In the genomic region with DNA sequence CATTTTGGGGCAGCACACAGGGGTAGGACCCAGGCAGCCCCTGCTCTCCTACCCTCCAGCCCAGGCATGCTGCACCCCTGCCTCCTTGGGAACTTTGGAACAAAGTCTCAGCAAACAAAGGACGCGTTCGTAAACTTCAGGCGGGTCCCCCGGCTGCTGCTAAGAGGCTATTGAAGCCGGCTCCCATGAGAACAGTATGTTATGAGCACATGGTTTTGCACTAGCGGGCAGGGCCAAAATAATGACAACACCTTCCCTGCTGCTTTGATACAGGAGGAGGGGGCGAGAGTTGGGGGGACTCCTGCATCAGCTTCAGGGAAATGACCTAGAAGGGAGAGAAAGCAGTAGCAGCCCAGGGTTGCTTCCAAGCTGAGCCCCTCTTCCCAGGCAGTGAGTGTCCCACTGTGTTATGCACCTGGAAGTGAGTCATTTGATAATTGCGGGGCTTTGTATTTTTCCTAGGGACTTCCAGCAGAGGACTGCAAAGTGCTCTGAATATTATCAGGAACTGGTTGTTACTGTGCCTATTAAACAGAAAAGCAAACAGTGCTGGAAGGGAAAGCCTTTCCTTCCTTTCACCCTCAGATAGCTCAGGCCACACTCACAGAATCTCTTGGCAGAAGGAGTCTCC, we compare ENCODE assay signal across 2 cellular contexts.
TF ChIP-seq lines count a peak whose summit lies in the region.

No MANE protein-coding gene starts in this region.

TF ChIP-seq in GM23338, 12 proteins besides CTCF, POLR2A, EP300 and RAD21 (continued from another document):
- no peak for TF ChIP-seq ZNF462 (CRISPR knock-in tag; IDR thresholded peaks at IDR 0.05)
- no peak for TF ChIP-seq EZH2phosphoT487 (IDR thresholded peaks at IDR 0.05; ENCODE audit: unreplicated experiment)
- no peak for TF ChIP-seq CREB1 (CRISPR knock-in tag; IDR thresholded peaks at IDR 0.05; ENCODE audit: low read depth)
- TF ChIP-seq, protein P1, sequence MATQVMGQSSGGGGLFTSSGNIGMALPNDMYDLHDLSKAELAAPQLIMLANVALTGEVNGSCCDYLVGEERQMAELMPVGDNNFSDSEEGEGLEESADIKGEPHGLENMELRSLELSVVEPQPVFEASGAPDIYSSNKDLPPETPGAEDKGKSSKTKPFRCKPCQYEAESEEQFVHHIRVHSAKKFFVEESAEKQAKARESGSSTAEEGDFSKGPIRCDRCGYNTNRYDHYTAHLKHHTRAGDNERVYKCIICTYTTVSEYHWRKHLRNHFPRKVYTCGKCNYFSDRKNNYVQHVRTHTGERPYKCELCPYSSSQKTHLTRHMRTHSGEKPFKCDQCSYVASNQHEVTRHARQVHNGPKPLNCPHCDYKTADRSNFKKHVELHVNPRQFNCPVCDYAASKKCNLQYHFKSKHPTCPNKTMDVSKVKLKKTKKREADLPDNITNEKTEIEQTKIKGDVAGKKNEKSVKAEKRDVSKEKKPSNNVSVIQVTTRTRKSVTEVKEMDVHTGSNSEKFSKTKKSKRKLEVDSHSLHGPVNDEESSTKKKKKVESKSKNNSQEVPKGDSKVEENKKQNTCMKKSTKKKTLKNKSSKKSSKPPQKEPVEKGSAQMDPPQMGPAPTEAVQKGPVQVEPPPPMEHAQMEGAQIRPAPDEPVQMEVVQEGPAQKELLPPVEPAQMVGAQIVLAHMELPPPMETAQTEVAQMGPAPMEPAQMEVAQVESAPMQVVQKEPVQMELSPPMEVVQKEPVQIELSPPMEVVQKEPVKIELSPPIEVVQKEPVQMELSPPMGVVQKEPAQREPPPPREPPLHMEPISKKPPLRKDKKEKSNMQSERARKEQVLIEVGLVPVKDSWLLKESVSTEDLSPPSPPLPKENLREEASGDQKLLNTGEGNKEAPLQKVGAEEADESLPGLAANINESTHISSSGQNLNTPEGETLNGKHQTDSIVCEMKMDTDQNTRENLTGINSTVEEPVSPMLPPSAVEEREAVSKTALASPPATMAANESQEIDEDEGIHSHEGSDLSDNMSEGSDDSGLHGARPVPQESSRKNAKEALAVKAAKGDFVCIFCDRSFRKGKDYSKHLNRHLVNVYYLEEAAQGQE (IDR thresholded peaks at IDR 0.05; ENCODE audit: unreplicated experiment), result no peak
- TF ChIP-seq STAT1 (IDR thresholded peaks at IDR 0.05; ENCODE audit: unreplicated experiment), result no peak

TF ChIP-seq in neural cell, 6 proteins besides CTCF, POLR2A, EP300 and RAD21 (continued from another document):
- TF ChIP-seq, protein P1 (IDR thresholded peaks at IDR 0.05; ENCODE audit: borderline replicate concordance), result peak; percentile 92
